In genomic region chr17:59851431-59852375, GRCh38 we compare ENCODE assay signal across 9 cellular contexts. TPM values are rescaled to one million over a fixed set of nuclear protein-coding genes. Genes with fewer than 3 reads are reported as not detected.
DNase-seq lines count a peak whose midpoint lies in the region; ATAC-seq and TF ChIP-seq lines count a peak whose summit lies in the region.
"Had no signal": no experiment of that assay in that cellular context is flagged by ENCODE, and none has a peak within 500 bp of the region (broad histone marks: within the 10 kb centered on the region; RNA-seq: fewer than 3 reads in every experiment).

No MANE protein-coding gene starts in this region.

- H3K79me1 ChIP-seq in mesenchymal stem cell (replicated peaks; ENCODE audit: low read length, poor library complexity, severe bottlenecking) = no peaks in the 10 kb centered on the region

- TSS peak; percentile 5 for BruUV-seq in MCF 10A (replicated peaks; lab: Mats Ljungman, UMichigan)

- no peaks in the 10 kb centered on the region for H3K27me3 Mint-ChIP-seq in activated naive CD4-positive, alpha-beta T cell treated with anti-CD3 and anti-CD28 coated beads for 36 hours (ENCODE audit: low read depth)
- no peaks in the 10 kb centered on the region for H3K27me3 Mint-ChIP-seq in MCF 10A (ENCODE audit: insufficient read depth, unreplicated experiment)

- H3K36me3 Mint-ChIP-seq in activated naive CD4-positive, alpha-beta T cell treated with anti-CD3 and anti-CD28 coated beads for 36 hours (ENCODE audit: low read depth) = no peaks in the 10 kb centered on the region
- H3K36me3 Mint-ChIP-seq in MCF 10A (ENCODE audit: insufficient read depth, unreplicated experiment) = peaks cover 35% of the 10 kb centered on the region

- H3K27ac ChIP-seq in mesenchymal stem cell (ENCODE audit: low read length, poor library complexity, severe bottlenecking) (peak overlapping the region; percentile 90), upper lobe of left lung (peak overlapping the region; percentile 14 to 76 (median 62))

- H2BK120ac ChIP-seq in mesenchymal stem cell (ENCODE audit: low read depth, low read length) = peak overlapping the region; percentile 52

- H3K9me3 ChIP-seq in mesenchymal stem cell (ENCODE audit: control insufficient read depth, low read length) (no peaks in the 10 kb centered on the region), upper lobe of left lung (no peaks in the 10 kb centered on the region)

- H3K4me2 ChIP-seq in mesenchymal stem cell (ENCODE audit: low read length, poor library complexity, severe bottlenecking) = no peak overlapping the region

- peak overlapping the region; percentile 83 for H2AK5ac ChIP-seq in mesenchymal stem cell (ENCODE audit: low read length, severe bottlenecking)

- no peaks in the 10 kb centered on the region for H3K9me3 Mint-ChIP-seq in activated naive CD4-positive, alpha-beta T cell treated with anti-CD3 and anti-CD28 coated beads for 36 hours
- no peaks in the 10 kb centered on the region for H3K9me3 Mint-ChIP-seq in MCF 10A (ENCODE audit: unreplicated experiment)

- WGBS in mesenchymal stem cell = 2% methylated on average over 7 of the region's 14 CpGs
- 57 to 59% methylated on average over 14 of the region's 14 CpGs for WGBS in upper lobe of left lung, 2 donors

- no peaks in the 10 kb centered on the region for H3K36me3 ChIP-seq in mesenchymal stem cell (ENCODE audit: control insufficient read depth in 1 of 2, insufficient read depth in 2 of 2, low read depth in 1 of 2, low read length in 2 of 2)
- no peaks in the 10 kb centered on the region for H3K36me3 ChIP-seq in upper lobe of left lung

- H2BK5ac ChIP-seq in mesenchymal stem cell (ENCODE audit: low read depth, low read length, poor library complexity, severe bottlenecking) = peak overlapping the region; percentile 71

- peak overlapping the region in 1 of 2 experiments; percentile 11 for H3K4ac ChIP-seq in mesenchymal stem cell (ENCODE audit: low read depth in 1 of 2, low read length in 2 of 2)

- H3K18ac ChIP-seq in mesenchymal stem cell (ENCODE audit: low read depth in 1 of 2, low read length in 2 of 2) = peak overlapping the region in 1 of 2 experiments; percentile 92

- H3K14ac ChIP-seq in mesenchymal stem cell (ENCODE audit: low read length in 2 of 2) = no peak overlapping the region

- CTCF ChIA-PET in activated naive CD4-positive, alpha-beta T cell treated with anti-CD3 and anti-CD28 coated beads for 36 hours (lab: Charles Lee) = interaction anchor here (0.6 to 0.7 kb wide), 3 partner anchors 63 to 387 kb away, joined by 3 read pairs; no protein-coding TSS in a partner anchor
- CTCF ChIA-PET in MCF 10A (lab: Yijun Ruan, JAX) = no interaction called here

- H3K4me3 ChIP-seq in mesenchymal stem cell (ENCODE audit: insufficient read depth in 1 of 2, low read depth in 1 of 2, low read length in 2 of 2) (peak overlapping the region in 1 of 2 experiments; percentile 45), upper lobe of left lung (no peak overlapping the region)

- peak overlapping the region; percentile 65 for H3K9ac ChIP-seq in mesenchymal stem cell (ENCODE audit: low read length)

- ATAC-seq in upper lobe of left lung (ENCODE audit: low FRiP score in 2 of 2) = peak; percentile 3 to 71

- H3K4me1 ChIP-seq in mesenchymal stem cell (ENCODE audit: control insufficient read depth, insufficient read depth, low read depth, low read length) (peaks cover 13% of the 10 kb centered on the region), upper lobe of left lung (peaks cover 48 to 64% (median 61%) of the 10 kb centered on the region in 4 donors)

- DNase-seq in activated naive CD4-positive, alpha-beta T cell treated with anti-CD3 and anti-CD28 coated beads for 36 hours = no peak
- DNase-seq in activated naive CD4-positive, alpha-beta T cell (lab: John Stamatoyannopoulos, UW) = no peak
- DNase-seq in MCF 10A (ENCODE audit: unreplicated experiment) (peak; percentile 69), mesenchymal stem cell (peak; percentile 99), upper lobe of left lung (no peak), NOMO-1 (lab: John Stamatoyannopoulos, UW; ENCODE audit: unreplicated experiment in 2 of 2) (no peak), COLO668 (lab: John Stamatoyannopoulos, UW; ENCODE audit: unreplicated experiment) (no peak), T1000 (lab: John Stamatoyannopoulos, UW) (no peak)
- DNase-seq: T-helper 9 cell had no signal

- no peak overlapping the region for H3K23ac ChIP-seq in mesenchymal stem cell (ENCODE audit: low read length in 2 of 2)

- no peak overlapping the region for H4K8ac ChIP-seq in mesenchymal stem cell (ENCODE audit: low read length)

- no peak overlapping the region for H2AFZ ChIP-seq in mesenchymal stem cell (ENCODE audit: low read depth, low read length)

- no peak overlapping the region for H3K4me3 Mint-ChIP-seq in activated naive CD4-positive, alpha-beta T cell treated with anti-CD3 and anti-CD28 coated beads for 36 hours
- peak overlapping the region; percentile 12 for H3K4me3 Mint-ChIP-seq in MCF 10A (ENCODE audit: unreplicated experiment)

- H4K91ac ChIP-seq in mesenchymal stem cell (ENCODE audit: low read length) = no peak overlapping the region

- H2BK12ac ChIP-seq in mesenchymal stem cell (ENCODE audit: low read length in 2 of 2) = peak overlapping the region in 1 of 2 experiments; percentile 37

- intact Hi-C loops in activated naive CD4-positive, alpha-beta T cell treated with anti-CD3 and anti-CD28 coated beads for 36 hours (cut with micrococcal nuclease) = loop anchor here (2.0 kb wide), 1 partner anchor 145 kb away; the partner anchor contains the start of genes PTRH2 and VMP1
- intact Hi-C loops in MCF 10A (cut with micrococcal nuclease) = loop anchor here (5.0 kb wide), 1 partner anchor 144 kb away; the partner anchor contains the start of genes PTRH2 and VMP1

- TF ChIP-seq EP300 in upper lobe of left lung (IDR thresholded peaks at IDR 0.05) = peak in 2 of 4 donors; percentile 10 to 38

- POLR2A ChIA-PET in MCF 10A (lab: Yijun Ruan, JAX) = interaction anchor here (0.7 to 2.4 kb wide), 6 partner anchors 8 to 74 kb away, joined by 3 to 15 read pairs (median 3); no protein-coding TSS in a partner anchor

- TF ChIP-seq CTCF in MCF 10A (IDR thresholded peaks at IDR 0.05; ENCODE audit: unreplicated experiment) = no peak
- TF ChIP-seq CTCF in upper lobe of left lung (IDR thresholded peaks at IDR 0.05) = no peak

- peaks cover 63% of the 10 kb centered on the region for H3K4me1 Mint-ChIP-seq in activated naive CD4-positive, alpha-beta T cell treated with anti-CD3 and anti-CD28 coated beads for 36 hours (ENCODE audit: low read depth)
- peaks cover 26% of the 10 kb centered on the region for H3K4me1 Mint-ChIP-seq in MCF 10A (ENCODE audit: insufficient read depth, unreplicated experiment)

- H3K27me3 ChIP-seq in mesenchymal stem cell (ENCODE audit: control insufficient read depth in 1 of 2, insufficient read depth in 1 of 2, low read length in 2 of 2) (no peaks in the 10 kb centered on the region), upper lobe of left lung (no peaks in the 10 kb centered on the region)

- no peak overlapping the region for H2BK15ac ChIP-seq in mesenchymal stem cell (ENCODE audit: low read depth, poor library complexity, severe bottlenecking)

- peak overlapping the region; percentile 51 for H3K27ac Mint-ChIP-seq in activated naive CD4-positive, alpha-beta T cell treated with anti-CD3 and anti-CD28 coated beads for 36 hours
- H3K27ac Mint-ChIP-seq in MCF 10A (ENCODE audit: low read depth, unreplicated experiment) = peak overlapping the region; percentile 96

- no peak for TF ChIP-seq POLR2A in upper lobe of left lung (IDR thresholded peaks at IDR 0.05)

RNA-seq across cellular contexts. Expression of gene TUBD1, which starts 41.0 kb away (rescaled TPM):
- 10 to 100 TPM; 15.2 to 15.4 TPM for total RNA-seq in activated naive CD4-positive, alpha-beta T cell treated with anti-CD3 and anti-CD28 coated beads for 36 hours
- total RNA-seq in MCF 10A (2022) (4.4 and 5.2 TPM in 2 replicates), upper lobe of left lung (10 to 100 TPM in 1 of 6 donors, 1 to 10 TPM in 5; 3.1 to 52.4 (median 7.6) TPM)
- 4.7 TPM for polyA plus RNA-seq in mesenchymal stem cell (2013, experiment 1 of 2)
- polyA plus RNA-seq in mesenchymal stem cell (2013, experiment 2 of 2) = 4.6 TPM

RNA-seq across cellular contexts. Expression of gene RPS6KB1, which starts 41.2 kb away (rescaled TPM):
- total RNA-seq in activated naive CD4-positive, alpha-beta T cell treated with anti-CD3 and anti-CD28 coated beads for 36 hours = 10 to 100 TPM; 42.1 to 48.5 TPM
- total RNA-seq in MCF 10A (2022) = 37.4 and 48.4 TPM in 2 replicates
- polyA plus RNA-seq in mesenchymal stem cell (2013, experiment 1 of 2) = 17.4 TPM
- polyA plus RNA-seq in mesenchymal stem cell (2013, experiment 2 of 2) = 17.7 TPM
- 10 to 100 TPM; 13.1 to 60.8 (median 30.3) TPM for total RNA-seq in upper lobe of left lung

Comparison
In these comparisons a context has a peak if more than half of its experiments do, and no peak if none do; other contexts are left out.
1. DNase-seq: peak in MCF 10A (single experiment) and mesenchymal stem cell (single experiment); none in activated naive CD4-positive, alpha-beta T cell treated with anti-CD3 and anti-CD28 coated beads for 36 hours (single experiment), activated naive CD4-positive, alpha-beta T cell (0 of 4), upper lobe of left lung (0 of 2), NOMO-1 (0 of 2), COLO668 (single experiment) and T1000 (single experiment).